ENCODE assay signal across 11 cellular contexts in genomic region chr22:24578355-24579241, GRCh38. TPM values are rescaled to one million over a fixed set of nuclear protein-coding genes. Genes with fewer than 3 reads are reported as not detected.
DNase-seq lines count a peak whose midpoint lies in the region; ATAC-seq, FAIRE-seq and TF ChIP-seq lines count a peak whose summit lies in the region.
"Had no signal": no experiment of that assay in that cellular context is flagged by ENCODE, and none has a peak within 500 bp of the region (broad histone marks: within the 10 kb centered on the region; RNA-seq: fewer than 3 reads in every experiment).

No MANE protein-coding gene starts in this region.

- H3K4me1 ChIP-seq in PC-3 (ENCODE audit: insufficient read depth, low read length) (peaks cover 11% of the 10 kb centered on the region), foreskin keratinocyte (peaks cover 36% of the 10 kb centered on the region), small intestine (ENCODE audit: control insufficient read depth in 2 of 2, insufficient read depth in 1 of 2, low read depth in 1 of 2, low read length in 1 of 2) (peaks cover 0 to 4% of the 10 kb centered on the region in 2 donors), psoas muscle (no peaks in the 10 kb centered on the region)

- H3K9me3 ChIP-seq in PC-3 (ENCODE audit: low read length), result no peaks in the 10 kb centered on the region
- H3K9me3 ChIP-seq in small intestine (ENCODE audit: control insufficient read depth, low read depth), result no peaks in the 10 kb centered on the region
- H3K9me3 ChIP-seq in psoas muscle, result no peaks in the 10 kb centered on the region
- H3K9me3 ChIP-seq: thyroid gland had no signal

- no peaks in the 10 kb centered on the region for H3K79me2 ChIP-seq in PC-3 (ENCODE audit: low read length)

- H3K4me3 ChIP-seq in PC-3 (ENCODE audit: low read length), result no peak overlapping the region
- no peak overlapping the region for H3K4me3 ChIP-seq in small intestine (ENCODE audit: low read depth in 1 of 2, low read length in 2 of 2)
- H3K4me3 ChIP-seq in psoas muscle, result no peak overlapping the region
- H3K4me3 ChIP-seq: thyroid gland had no signal

- WGBS in small intestine, 3 donors, result 23 to 55% (median 40%) methylated on average over 7 of the region's 7 CpGs
- 83 to 88% (median 86%) methylated on average over 7 of the region's 7 CpGs for WGBS in psoas muscle, 3 donors

- POLR2A ChIA-PET in PC-3 (lab: Charles Lee; ENCODE audit: unreplicated experiment), result no interaction called here

- H4K20me1 ChIP-seq in PC-3 (ENCODE audit: low read length), result 0 out of 2 replicates have a peak, but pooled peaks cover 4% of the 10 kb centered on the region

- H3K9me2 ChIP-seq in PC-3 (replicated peaks; ENCODE audit: low read length), result no peaks in the 10 kb centered on the region

- no peak overlapping the region for H3K9ac ChIP-seq in PC-3 (ENCODE audit: low read length)

- no peak overlapping the region for H3K27ac ChIP-seq in PC-3 (ENCODE audit: low read length)
- peak overlapping the region; percentile 94 for H3K27ac ChIP-seq in foreskin keratinocyte
- peak overlapping the region; percentile 65 to 82 for H3K27ac ChIP-seq in small intestine (ENCODE audit: low read depth in 1 of 2, low read length in 1 of 2)
- H3K27ac ChIP-seq in psoas muscle, result no peak overlapping the region
- H3K27ac ChIP-seq: HL-60 had no signal

- ATAC-seq in PC-3, result peak; percentile 75
- ATAC-seq in foreskin keratinocyte, result peak; percentile 85
- ATAC-seq in GM19395 (IDR thresholded peaks at IDR 0.05; ENCODE audit: unreplicated experiment), result no peak
- ATAC-seq in psoas muscle, result no peak

- H3K36me3 ChIP-seq in PC-3 (ENCODE audit: low read depth, low read length) (peaks cover 2% of the 10 kb centered on the region; the same call in 1 of the 2 replicates), small intestine (ENCODE audit: control insufficient read depth in 2 of 2, insufficient read depth in 2 of 2, low read length in 2 of 2) (peaks cover 2 to 5% of the 10 kb centered on the region in 2 donors), psoas muscle (ENCODE audit: insufficient read depth in 1 of 2, low read depth in 1 of 2) (peaks cover 2 to 20% of the 10 kb centered on the region in 2 donors)

- CTCF ChIA-PET in PC-3 (lab: Charles Lee), result no interaction called here

- no peak for FAIRE-seq in small intestine (lab: Jason Lieb, UNC)

- no peaks in the 10 kb centered on the region for H3F3A ChIP-seq in PC-3 (ENCODE audit: low read length, unreplicated experiment)

- DNase-seq in GM04504 (ENCODE audit: low read depth) (peak; percentile 74), PC-3 (peak; percentile 13), foreskin keratinocyte (peak; percentile 99 to 100), small intestine (peak; percentile 89), psoas muscle (no peak), C1 segment of cervical spinal cord (lab: John Stamatoyannopoulos, UW) (no peak)
- DNase-seq: NCI-H1417 treated with DMSO at 0.1 percent for 48 hours, OCI-M1, thyroid gland had no signal

- no peak overlapping the region for H2AFZ ChIP-seq in PC-3 (ENCODE audit: low read length)

- H3K27me3 ChIP-seq in PC-3 (ENCODE audit: low read length), result no peaks in the 10 kb centered on the region
- H3K27me3 ChIP-seq in foreskin keratinocyte, result no peaks in the 10 kb centered on the region
- H3K27me3 ChIP-seq in small intestine (ENCODE audit: control insufficient read depth in 2 of 2, insufficient read depth in 2 of 2, low read length in 2 of 2), result no peaks in the 10 kb centered on the region
- H3K27me3 ChIP-seq in psoas muscle (ENCODE audit: insufficient read depth in 3 of 3, low read length in 2 of 3), result no peaks in the 10 kb centered on the region
- H3K27me3 ChIP-seq: thyroid gland had no signal

- no peak for TF ChIP-seq CTCF in PC-3 (conservative IDR thresholded peaks at IDR 0.05; ENCODE audit: low read depth, low read length)
- TF ChIP-seq CTCF in foreskin keratinocyte (conservative IDR thresholded peaks at IDR 0.05), result no peak
- TF ChIP-seq CTCF in psoas muscle (IDR thresholded peaks at IDR 0.05), result no peak

- intact Hi-C loops in PC-3 (cut with micrococcal nuclease), result no loop called here
- intact Hi-C loops in psoas muscle (cut with DNase I), result no loop called here

- H3K4me2 ChIP-seq in PC-3 (ENCODE audit: low read length), result no peak overlapping the region

- BruUV-seq in PC-3 (replicated peaks; lab: Mats Ljungman, UMichigan), result no TSS peak

RNA-seq across cellular contexts. Expression of gene LRRC75B, which starts 14.3 kb away (rescaled TPM):
- total RNA-seq in PC-3 (2014; rRNA removed), result 4.5 and 7.7 TPM in 2 replicates
- total RNA-seq in foreskin keratinocyte, result 6.5 and 8.5 TPM in 2 replicates
- 8.4 and 11.4 TPM in 2 replicates for polyA plus RNA-seq in foreskin keratinocyte
- polyA plus RNA-seq in small intestine, result 100 to 1,000 TPM in 2 of 3 donors, 10 to 100 TPM in 1; 15.5 to 123 (median 112) TPM
- total RNA-seq in psoas muscle, result 1 to 10 TPM in 3 of 4 donors, under 1 TPM in 1; 0.93 to 4.1 (median 2.7) TPM
- 1 to 10 TPM in 2 of 3 donors, under 1 TPM in 1; 0.99 to 3.9 (median 2.0) TPM for polyA plus RNA-seq in psoas muscle

RNA-seq across cellular contexts. Expression of gene SNRPD3, which starts 22.8 kb away (rescaled TPM):
- total RNA-seq in PC-3 (2014; rRNA removed), result 175 and 270 TPM in 2 replicates
- total RNA-seq in foreskin keratinocyte, result 176 and 223 TPM in 2 replicates
- 239 and 282 TPM in 2 replicates for polyA plus RNA-seq in foreskin keratinocyte
- 100 to 1,000 TPM; 150 to 162 (median 156) TPM for polyA plus RNA-seq in small intestine
- total RNA-seq in psoas muscle, result 10 to 100 TPM; 68.8 to 90.5 (median 75.8) TPM
- polyA plus RNA-seq in psoas muscle, result 100 to 1,000 TPM in 2 of 3 donors, 10 to 100 TPM in 1; 82.7 to 129 (median 110) TPM

RNA-seq across cellular contexts. Expression of gene GUCD1, which starts 23.7 kb away (rescaled TPM):
- total RNA-seq in PC-3 (2014; rRNA removed) (63.5 and 65.8 TPM in 2 replicates), foreskin keratinocyte (73.6 and 74.9 TPM in 2 replicates), psoas muscle (100 to 1,000 TPM; 114 to 232 (median 181) TPM)
- polyA plus RNA-seq in foreskin keratinocyte (56.1 and 58.1 TPM in 2 replicates), small intestine (100 to 1,000 TPM; 147 to 494 (median 469) TPM), psoas muscle (100 to 1,000 TPM; 137 to 180 (median 151) TPM)

RNA-seq across cellular contexts. Expression of gene GGT1, which starts 24.4 kb away (rescaled TPM):
- total RNA-seq in PC-3 (2014; rRNA removed) (2.2 and 3.7 TPM in 2 replicates), foreskin keratinocyte (4.1 and 10.1 TPM in 2 replicates), psoas muscle (1 to 10 TPM in 2 of 4 donors, under 1 TPM in 2; 0.71 to 2.6 (median 1.7) TPM)
- polyA plus RNA-seq in foreskin keratinocyte (4.5 and 15.2 TPM in 2 replicates), small intestine (100 to 1,000 TPM in 2 of 3 donors, 10 to 100 TPM in 1; 44.2 to 581 (median 219) TPM), psoas muscle (1 to 10 TPM in 1 of 3 donors, under 1 TPM in 2; 0.52 to 1.3 (median 0.97) TPM)

Comparison
In these comparisons a context has a peak if more than half of its experiments do, and no peak if none do; other contexts are left out.
1. DNase-seq: peak in GM04504 (single experiment), PC-3 (single experiment), foreskin keratinocyte (2 of 2) and small intestine (single experiment); none in psoas muscle (0 of 2) and C1 segment of cervical spinal cord (0 of 14).
2. ATAC-seq: peak in PC-3 (single experiment) and foreskin keratinocyte (single experiment); none in GM19395 (single experiment) and psoas muscle (0 of 4).
3. H3K27ac ChIP-seq: peak in foreskin keratinocyte (single experiment) and small intestine (2 of 2); none in PC-3 (single experiment) and psoas muscle (single experiment).